ENCODE assay signal across 10 cellular contexts in the genomic region with DNA sequence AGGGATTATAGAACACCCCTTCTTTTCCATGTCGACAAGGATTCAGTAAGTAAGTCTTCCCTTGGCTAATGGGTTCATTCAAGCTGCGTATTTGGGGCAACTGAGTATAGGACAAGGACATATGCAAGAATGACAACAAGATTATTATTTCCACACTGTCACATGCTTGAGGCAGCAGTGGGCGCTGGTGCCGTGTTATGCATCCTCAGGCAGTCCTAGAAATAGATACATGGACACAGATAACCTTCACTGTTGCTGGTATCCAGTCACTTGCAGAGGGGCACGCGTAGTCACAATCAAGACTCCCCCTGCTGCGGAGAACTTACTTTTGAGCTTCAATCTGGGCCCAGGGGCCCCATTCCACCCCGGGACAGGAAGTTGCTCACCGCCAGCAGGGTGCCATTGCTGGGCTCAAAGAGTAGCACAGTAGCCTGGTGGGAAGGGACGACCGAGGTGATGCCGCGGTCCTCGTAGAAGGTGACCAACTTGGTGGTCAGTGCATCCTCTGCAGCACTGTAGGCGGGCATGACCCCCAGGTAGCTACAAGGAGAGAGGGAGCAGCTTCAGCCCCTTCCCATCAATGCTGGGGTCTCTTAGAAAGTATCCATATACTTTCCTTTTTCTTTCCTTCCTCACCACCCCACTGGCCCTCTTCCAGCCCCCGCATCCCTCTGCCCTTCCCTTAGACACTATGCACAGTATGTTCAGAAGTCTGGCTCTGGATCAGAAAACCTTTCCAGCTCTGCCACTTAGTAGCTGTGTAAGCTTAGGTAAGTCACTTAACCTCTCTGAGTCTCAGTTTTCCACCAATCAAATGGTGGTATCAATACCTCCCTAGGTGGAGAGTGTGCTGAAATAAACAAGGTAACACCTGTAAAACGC. TPM values are rescaled to one million over a fixed set of nuclear protein-coding genes. Genes with fewer than 3 reads are reported as not detected.
A peak's percentile ranks its signal among the peaks of the same experiment; 100 is the strongest.
DNase-seq lines count a peak whose midpoint lies in the region; ATAC-seq and TF ChIP-seq lines count a peak whose summit lies in the region.
"Had no signal": no experiment of that assay in that cellular context is flagged by ENCODE, and none has a peak within 500 bp of the region (broad histone marks: within the 10 kb centered on the region; RNA-seq: fewer than 3 reads in every experiment).

No MANE protein-coding gene starts in this region.

- peak overlapping the region; percentile 43 for H3K4me3 ChIP-seq in GM12865 (ENCODE audit: low read depth, low read length)
- peak overlapping the region; percentile 49; the same call in 1 of the 2 replicates for H3K4me3 ChIP-seq in PC-9
- H3K4me3 ChIP-seq in cardiac muscle cell: peak overlapping the region; percentile 31
- no peak overlapping the region for H3K4me3 ChIP-seq in trophoblast cell (ENCODE audit: low read depth, low read length)

- H2AFZ ChIP-seq in PC-9: no peak overlapping the region
- no peak overlapping the region for H2AFZ ChIP-seq in trophoblast cell (ENCODE audit: insufficient read depth, low read length, poor library complexity)

- DNase-seq in GM12865 (ENCODE audit: low read depth) (no peak), PC-9 (no peak), cardiac muscle cell (ENCODE audit: low read depth in 1 of 2, low spot score in 1 of 2) (no peak), trophoblast cell (no peak), NCI-H1417 treated with DMSO at 0.1 percent for 48 hours (lab: John Stamatoyannopoulos, UW) (no peak), HT-29 (ENCODE audit: low spot score) (no peak)
- DNase-seq in activated CD4-positive, alpha-beta T cell treated with anti-CD3 and anti-CD28 coated beads, Interleukin-2, amount 50 U/mL, for 4 hours: no peak
- DNase-seq: amniotic stem cell had no signal

- no peak overlapping the region for H2BK120ac ChIP-seq in trophoblast cell (ENCODE audit: insufficient read depth, low read length, poor library complexity)

- no peak for ATAC-seq in GM21528 (IDR thresholded peaks at IDR 0.05; ENCODE audit: low FRiP score, unreplicated experiment)

- H3K27ac ChIP-seq in PC-9 (no peak overlapping the region), cardiac muscle cell (no peak overlapping the region), trophoblast cell (ENCODE audit: low read depth, low read length) (no peak overlapping the region)
- H3K27ac ChIP-seq: VCaP had no signal

- no peaks in the 10 kb centered on the region for H3K9me2 ChIP-seq in PC-9 (ENCODE audit: insufficient read depth)

- H3K27me3 ChIP-seq in PC-9 (ENCODE audit: insufficient read depth, low read depth): peaks cover 79% of the 10 kb centered on the region
- peaks cover 52% of the 10 kb centered on the region for H3K27me3 ChIP-seq in cardiac muscle cell
- no peaks in the 10 kb centered on the region for H3K27me3 ChIP-seq in trophoblast cell (ENCODE audit: insufficient read depth, low read length)

- H3K4me1 ChIP-seq in PC-9 (replicated peaks; ENCODE audit: insufficient read depth): no peaks in the 10 kb centered on the region
- H3K4me1 ChIP-seq in cardiac muscle cell (ENCODE audit: low read depth): no peaks in the 10 kb centered on the region
- H3K4me1 ChIP-seq in trophoblast cell (ENCODE audit: control insufficient read depth in 1 of 2, insufficient read depth in 2 of 2, low read length in 2 of 2): peaks cover 3 to 4% of the 10 kb centered on the region in 2 experiments

- intact Hi-C loops in PC-9 (cut with micrococcal nuclease; ENCODE audit: unreplicated experiment): no loop called here

- H3K79me1 ChIP-seq in trophoblast cell (ENCODE audit: low read length): no peaks in the 10 kb centered on the region

- H3F3A ChIP-seq in PC-9 (ENCODE audit: insufficient read depth, low read depth): no peaks in the 10 kb centered on the region

- H2AK5ac ChIP-seq in trophoblast cell (ENCODE audit: low read length): no peak overlapping the region

- no CpG with 5 or more reads among the region's 17 CpGs for WGBS in trophoblast cell (ENCODE audit: extremely low coverage, insufficient coverage, insufficient read length)

- peak overlapping the region; percentile 77 for H3K4me2 ChIP-seq in PC-9
- peak overlapping the region; percentile 77 for H3K4me2 ChIP-seq in trophoblast cell (ENCODE audit: low read length)

- H3K9me3 ChIP-seq in PC-9 (ENCODE audit: insufficient read depth, low read depth) (no peaks in the 10 kb centered on the region; the same call in 1 of the 2 replicates), cardiac muscle cell (ENCODE audit: low read depth) (no peaks in the 10 kb centered on the region), trophoblast cell (ENCODE audit: insufficient read depth, low read depth, low read length) (peaks cover 2% of the 10 kb centered on the region)

- no peak for TF ChIP-seq CTCF in GM12865 (IDR thresholded peaks at IDR 0.05; ENCODE audit: insufficient read depth, low read depth, low read length, missing control alignments)
- TF ChIP-seq CTCF in PC-9 (conservative IDR thresholded peaks at IDR 0.05): no peak
- no peak for TF ChIP-seq CTCF in cardiac muscle cell (IDR thresholded peaks at IDR 0.05; ENCODE audit: low read depth, low read length)

- H3K18ac ChIP-seq in trophoblast cell (ENCODE audit: low read length): no peak overlapping the region

- H3K14ac ChIP-seq in trophoblast cell (ENCODE audit: low read length): no peak overlapping the region

- H4K8ac ChIP-seq in trophoblast cell (ENCODE audit: low read depth, low read length): no peak overlapping the region

- no peak overlapping the region for H3K9ac ChIP-seq in trophoblast cell (ENCODE audit: low read length)

- H4K91ac ChIP-seq in trophoblast cell (ENCODE audit: low read depth, low read length): no peak overlapping the region

- H4K12ac ChIP-seq in trophoblast cell (ENCODE audit: low read depth, low read length): no peak overlapping the region

- no peak overlapping the region for H3K23ac ChIP-seq in trophoblast cell (ENCODE audit: low read length)

- H3K36me3 ChIP-seq in PC-9 (ENCODE audit: low read depth): no peaks in the 10 kb centered on the region
- no peaks in the 10 kb centered on the region for H3K36me3 ChIP-seq in cardiac muscle cell
- no peaks in the 10 kb centered on the region for H3K36me3 ChIP-seq in trophoblast cell (ENCODE audit: control insufficient read depth in 1 of 2, insufficient read depth in 2 of 2, low read length in 2 of 2)

- no peak overlapping the region for H3K4ac ChIP-seq in trophoblast cell (ENCODE audit: low read depth, low read length)

- POLR2A ChIA-PET in PC-9 (lab: Charles Lee; ENCODE audit: unreplicated experiment): no interaction called here

- no TSS peak for BruUV-seq in PC-9 (replicated peaks; lab: Mats Ljungman, UMichigan)

- no peaks in the 10 kb centered on the region; the same call in 1 of the 2 replicates for H4K20me1 ChIP-seq in PC-9 (ENCODE audit: insufficient read depth)

- H3K79me2 ChIP-seq in PC-9 (ENCODE audit: low read depth): no peaks in the 10 kb centered on the region
- H3K79me2 ChIP-seq in trophoblast cell (ENCODE audit: control insufficient read depth, insufficient read depth, low read length, poor library complexity): no peaks in the 10 kb centered on the region

- no peak overlapping the region for H2BK12ac ChIP-seq in trophoblast cell (ENCODE audit: low read length)

- H2BK5ac ChIP-seq in trophoblast cell (ENCODE audit: low read depth, low read length, poor library complexity): no peak overlapping the region

- CTCF ChIA-PET in PC-9 (lab: Charles Lee): no interaction called here

RNA-seq across cellular contexts. Expression of a gene that starts 0.8 kb away (rescaled TPM):
- total RNA-seq in PC-9 (2021): not detected in 2 replicates
- 0.21 TPM in 1 of 2 replicates, not detected in the other for total RNA-seq in cardiac muscle cell
- polyA plus RNA-seq in cardiac muscle cell: not detected in 2 replicates
- polyA plus RNA-seq in trophoblast cell (2013): 0.42 and 0.45 TPM in 2 replicates
- total RNA-seq in HT-29 (2014; rRNA removed; shearing (Covaris generic)): 0.61 and 1.8 TPM in 2 replicates

RNA-seq across cellular contexts. Expression of a gene that starts 43.8 kb away (rescaled TPM):
- total RNA-seq in PC-9 (2021) (not detected in 2 replicates), cardiac muscle cell (not detected in 2 replicates)
- polyA plus RNA-seq in cardiac muscle cell: not detected in 2 replicates
- 0.01 TPM in 1 of 2 replicates, not detected in the other for polyA plus RNA-seq in trophoblast cell (2013)
- total RNA-seq in HT-29 (2014; rRNA removed; shearing (Covaris generic)): 4.9 and 5.1 TPM in 2 replicates
